In the genomic region with DNA sequence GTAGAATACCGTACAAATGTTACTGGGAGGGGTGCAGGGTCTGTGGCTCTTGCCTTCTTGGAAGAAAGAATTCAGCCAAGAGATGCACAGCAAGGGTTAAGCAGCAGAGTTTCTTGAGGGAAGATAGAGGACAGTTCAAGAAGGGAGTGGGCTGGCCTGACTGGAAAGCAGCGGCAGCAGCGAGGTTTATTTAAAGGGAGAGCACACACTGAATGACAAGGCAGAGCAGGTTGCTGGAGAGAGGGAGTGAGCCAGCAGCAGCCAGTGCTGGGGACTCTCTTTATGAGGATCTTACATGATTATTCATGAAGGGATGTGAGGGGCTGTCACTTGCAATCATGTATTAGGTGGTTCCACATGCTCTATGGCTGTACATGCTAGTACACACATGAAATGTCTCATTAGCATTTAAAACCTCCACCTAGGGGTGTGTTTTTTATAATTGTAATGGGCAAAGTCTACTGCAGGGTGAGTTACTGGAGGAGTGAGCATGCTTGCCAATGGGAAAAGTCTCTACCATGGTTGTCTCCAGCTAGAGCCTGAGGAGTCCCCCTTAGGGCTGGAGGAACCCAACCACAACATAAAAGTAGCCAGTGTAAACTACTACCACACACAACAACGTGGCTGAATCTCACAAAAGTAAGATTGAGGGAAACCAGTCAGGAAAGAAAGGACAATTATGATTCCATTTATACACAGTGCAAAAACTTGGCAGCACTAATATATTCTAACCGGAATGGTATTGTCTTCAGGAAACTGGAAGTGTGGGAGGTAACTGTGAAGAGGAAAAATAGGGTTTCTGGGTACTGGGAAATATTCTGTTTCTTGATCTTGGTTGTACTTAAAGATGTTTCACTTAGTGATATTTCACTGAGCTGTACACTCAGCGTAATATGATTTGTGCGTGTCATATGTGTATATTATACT, we compare ENCODE assay signal across 16 cellular contexts.
DNase-seq lines count a peak whose midpoint lies in the region; ATAC-seq and TF ChIP-seq lines count a peak whose summit lies in the region.
"Had no signal": no experiment of that assay in that cellular context is flagged by ENCODE, and none has a peak within 500 bp of the region (broad histone marks: within the 10 kb centered on the region; RNA-seq: fewer than 3 reads in every experiment).

No MANE protein-coding gene starts in this region.

- H3K4me2 ChIP-seq in HCT116 (ENCODE audit: low read length) = no peak overlapping the region
- no peak overlapping the region for H3K4me2 ChIP-seq in neuronal stem cell (ENCODE audit: insufficient read depth, low read length, poor library complexity, severe bottlenecking)
- H3K4me2 ChIP-seq: PC-9 had no signal

- no peak for TF ChIP-seq POLR2A in HCT116 (IDR thresholded peaks at IDR 0.05; ENCODE audit: borderline replicate concordance, extremely low read depth, insufficient read depth, insufficient read length)

- no peak for TF ChIP-seq RAD21 in HCT116 (IDR thresholded peaks at IDR 0.05; ENCODE audit: low read depth)

- CTCF ChIA-PET in A673 (lab: Charles Lee) = no interaction called here
- CTCF ChIA-PET in HCT116 (lab: Charles Lee) = no interaction called here

- H3K9me3 ChIP-seq in A673 (ENCODE audit: low read depth, low read length, poor library complexity, severe bottlenecking) (no peaks in the 10 kb centered on the region), HCT116 (ENCODE audit: control insufficient read depth in 1 of 2, insufficient read depth in 1 of 2, low read depth in 1 of 2, low read length in 2 of 2) (no peaks in the 10 kb centered on the region), neuronal stem cell (replicated peaks in 1 of 2; ENCODE audit: control insufficient read depth in 2 of 2, insufficient read depth in 1 of 2, low read depth in 1 of 2, low read length in 2 of 2) (peaks cover 0 to 4% of the 10 kb centered on the region in 2 donors)
- H3K9me3 ChIP-seq: SJSA1 had no signal

- POLR2A ChIA-PET in A673 (lab: Charles Lee; ENCODE audit: low non-redundant PET) = no interaction called here
- POLR2A ChIA-PET in HCT116 (lab: Charles Lee) = no interaction called here

- no CpG with 5 or more reads among the region's 7 CpGs for WGBS in neuronal stem cell (ENCODE audit: extremely low coverage in 2 of 2, insufficient read length in 2 of 2, insufficient replicate concordance in 1 of 2), 2 donors

- H3K27ac ChIP-seq in A673 (ENCODE audit: low read depth, low read length, poor library complexity, severe bottlenecking) = no peak overlapping the region
- no peak overlapping the region for H3K27ac ChIP-seq in HCT116 (ENCODE audit: low read depth, low read length)
- H3K27ac ChIP-seq in neuronal stem cell (replicated peaks; ENCODE audit: low read length) = no peak overlapping the region
- H3K27ac ChIP-seq: PC-9, SJSA1 had no signal

- H2BK15ac ChIP-seq in neuronal stem cell (ENCODE audit: low read length) = no peak overlapping the region

- H4K91ac ChIP-seq in neuronal stem cell (ENCODE audit: low read depth, low read length, poor library complexity) = no peak overlapping the region

- H2BK5ac ChIP-seq in neuronal stem cell (ENCODE audit: low read length) = no peak overlapping the region

- H3K4me3 ChIP-seq in A673 (ENCODE audit: low read depth, low read length, poor library complexity, severe bottlenecking) (no peak overlapping the region), HCT116 (replicated peaks in 1 of 2; ENCODE audit: low read depth in 1 of 2, low read length in 2 of 2) (no peak overlapping the region), neuronal stem cell (ENCODE audit: low read length in 2 of 2) (no peak overlapping the region)
- H3K4me3 ChIP-seq: PC-9, SJSA1 had no signal

- H3K4me1 ChIP-seq in A673 (ENCODE audit: insufficient read depth, low read length, poor library complexity, severe bottlenecking) (peaks cover 3% of the 10 kb centered on the region), HCT116 (ENCODE audit: control insufficient read depth in 1 of 2, insufficient read depth in 2 of 2, low read length in 2 of 2) (peaks cover 0 to 3% of the 10 kb centered on the region in 2 experiments; a peak in 1 of 4 replicates), neuronal stem cell (ENCODE audit: control insufficient read depth in 2 of 2, insufficient read depth in 1 of 2, low read depth in 1 of 2, low read length in 2 of 2) (no peaks in the 10 kb centered on the region)
- H3K4me1 ChIP-seq: SJSA1 had no signal

- RAD21 ChIA-PET in HCT116 (lab: Charles Lee; ENCODE audit: low non-redundant PET in 1 of 2, low total read pairs in 2 of 2, uncharacterized antibody in 2 of 2, unreplicated experiment in 2 of 2) = no interaction called here

- no peak overlapping the region for H2AK5ac ChIP-seq in neuronal stem cell (ENCODE audit: low read depth, low read length)

- no peak overlapping the region for H3K18ac ChIP-seq in neuronal stem cell (ENCODE audit: low read length)

- H4K8ac ChIP-seq in neuronal stem cell (ENCODE audit: low read depth, low read length) = no peak overlapping the region

- BruUV-seq in A673 (replicated peaks; lab: Mats Ljungman, UMichigan) (no TSS peak), HCT116 (replicated peaks; lab: Mats Ljungman, UMichigan) (no TSS peak)

- 0 out of 2 replicates have a peak, but pooled peaks have one; percentile 38 for ATAC-seq in HCT116
- ATAC-seq in GM19452 (IDR thresholded peaks at IDR 0.05; ENCODE audit: unreplicated experiment) = no peak
- no peak for ATAC-seq in GM21515 (IDR thresholded peaks at IDR 0.05; ENCODE audit: unreplicated experiment)
- ATAC-seq in GM18907 (IDR thresholded peaks at IDR 0.05; ENCODE audit: unreplicated experiment) = no peak

- H3K27me3 ChIP-seq in A673 (replicated peaks; ENCODE audit: insufficient read depth, low read depth, low read length, poor library complexity) (no peaks in the 10 kb centered on the region), HCT116 (ENCODE audit: insufficient read depth, low read length) (no peaks in the 10 kb centered on the region), neuronal stem cell (ENCODE audit: control insufficient read depth in 3 of 3, insufficient read depth in 3 of 3, low read depth in 1 of 3, low read length in 3 of 3) (no peaks in the 10 kb centered on the region)

- H3K4ac ChIP-seq in neuronal stem cell (ENCODE audit: low read length) = no peak overlapping the region

- H3K79me2 ChIP-seq in HCT116 (ENCODE audit: insufficient read depth, low read length) = no peaks in the 10 kb centered on the region

- no peak overlapping the region for H3K23ac ChIP-seq in neuronal stem cell (ENCODE audit: low read depth, low read length, poor library complexity)

- H3K36me3 ChIP-seq in A673 (ENCODE audit: insufficient read depth, low read length, poor library complexity, severe bottlenecking) (no peaks in the 10 kb centered on the region), HCT116 (ENCODE audit: control insufficient read depth in 1 of 2, insufficient read depth in 2 of 2, low read length in 2 of 2) (no peaks in the 10 kb centered on the region), neuronal stem cell (replicated peaks in 1 of 2; ENCODE audit: control insufficient read depth in 2 of 2, insufficient read depth in 2 of 2, low read length in 2 of 2) (no peaks in the 10 kb centered on the region)
- H3K36me3 ChIP-seq: SJSA1 had no signal

- DNase-seq in A673 (ENCODE audit: low spot score) (peak; percentile 14), HCT116 (ENCODE audit: low read depth, low spot score) (no peak), inferior parietal cortex (ENCODE audit: extremely low spot score) (peak; percentile 13), neuronal stem cell (ENCODE audit: low spot score) (no peak)
- DNase-seq: COR-L47, DMS53, KBM-7, NCI-H1417 treated with DMSO at 0.1 percent for 48 hours, NCI-H2029 treated with DMSO at 0.1 percent for 48 hours, NCI-H2171 treated with DMSO at 0.1 percent for 48 hours, NCI-H748 treated with DMSO at 0.1 percent for 48 hours, PC-9 had no signal

- no peaks in the 10 kb centered on the region for H3K79me1 ChIP-seq in neuronal stem cell (ENCODE audit: low read depth, low read length)

- H3K9me2 ChIP-seq in HCT116 (ENCODE audit: insufficient read depth) = no peaks in the 10 kb centered on the region

- H2AFZ ChIP-seq in HCT116 (ENCODE audit: low read depth, low read length, poor library complexity, severe bottlenecking) (no peak overlapping the region), neuronal stem cell (ENCODE audit: low read length) (peak overlapping the region; percentile 3)
- H2AFZ ChIP-seq: PC-9 had no signal

- TF ChIP-seq CTCF in A673 (conservative IDR thresholded peaks at IDR 0.05; ENCODE audit: low read depth, low read length) (no peak), HCT116 (IDR thresholded peaks at IDR 0.05 in 2 of 3, conservative IDR thresholded peaks at IDR 0.05 in 1 of 3; ENCODE audit: borderline replicate concordance in 1 of 3, insufficient read depth in 1 of 3, low read depth in 2 of 3, low read length in 2 of 3) (no peak)

- no peak overlapping the region for H2BK120ac ChIP-seq in neuronal stem cell (ENCODE audit: low read depth, low read length)

- intact Hi-C loops in A673 (cut with micrococcal nuclease; ENCODE audit: unreplicated experiment) = no loop called here
- intact Hi-C loops in HCT116 (cut with micrococcal nuclease) = no loop called here

- H3K14ac ChIP-seq in neuronal stem cell (ENCODE audit: low read length) = no peak overlapping the region

- no peaks in the 10 kb centered on the region for H4K20me1 ChIP-seq in HCT116 (ENCODE audit: insufficient read depth)

- H3K9ac ChIP-seq in HCT116 (ENCODE audit: low read length) = no peak overlapping the region
- H3K9ac ChIP-seq in neuronal stem cell (ENCODE audit: low read depth, low read length, poor library complexity) = no peak overlapping the region

- no peak overlapping the region for H2BK12ac ChIP-seq in neuronal stem cell (ENCODE audit: low read length)

TF ChIP-seq in HCT116, 20 proteins besides CTCF, POLR2A, EP300 and RAD21:
- no peak for TF ChIP-seq SP1 (IDR thresholded peaks at IDR 0.05; ENCODE audit: low read depth)
- TF ChIP-seq YY1 (IDR thresholded peaks at IDR 0.05; ENCODE audit: extremely low read depth, insufficient replicate concordance, low read depth, low read length) = no peak
- TF ChIP-seq, protein P1, sequence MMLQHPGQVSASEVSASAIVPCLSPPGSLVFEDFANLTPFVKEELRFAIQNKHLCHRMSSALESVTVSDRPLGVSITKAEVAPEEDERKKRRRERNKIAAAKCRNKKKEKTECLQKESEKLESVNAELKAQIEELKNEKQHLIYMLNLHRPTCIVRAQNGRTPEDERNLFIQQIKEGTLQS (IDR thresholded peaks at IDR 0.05) = no peak
- TF ChIP-seq, protein P2, sequence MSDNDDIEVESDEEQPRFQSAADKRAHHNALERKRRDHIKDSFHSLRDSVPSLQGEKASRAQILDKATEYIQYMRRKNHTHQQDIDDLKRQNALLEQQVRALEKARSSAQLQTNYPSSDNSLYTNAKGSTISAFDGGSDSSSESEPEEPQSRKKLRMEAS (IDR thresholded peaks at IDR 0.05) = no peak
- TF ChIP-seq POLR2AphosphoS5 (IDR thresholded peaks at IDR 0.05; ENCODE audit: low read depth, low read length) = no peak
- no peak for TF ChIP-seq EZH2phosphoT487 (IDR thresholded peaks at IDR 0.05; ENCODE audit: borderline replicate concordance)
- no peak for TF ChIP-seq SIN3A (IDR thresholded peaks at IDR 0.05; ENCODE audit: low read depth)
- TF ChIP-seq ZFX (IDR thresholded peaks at IDR 0.05) = no peak
- TF ChIP-seq SRF (IDR thresholded peaks at IDR 0.05; ENCODE audit: low read depth) = no peak

Comparison
In these comparisons a context has a peak if more than half of its experiments do, and no peak if none do; other contexts are left out.
1. DNase-seq: peak in A673 (single experiment) and inferior parietal cortex (single experiment); none in HCT116 (single experiment) and neuronal stem cell (single experiment).